1 cellular context compared by ENCODE assay signal in the genomic region with DNA sequence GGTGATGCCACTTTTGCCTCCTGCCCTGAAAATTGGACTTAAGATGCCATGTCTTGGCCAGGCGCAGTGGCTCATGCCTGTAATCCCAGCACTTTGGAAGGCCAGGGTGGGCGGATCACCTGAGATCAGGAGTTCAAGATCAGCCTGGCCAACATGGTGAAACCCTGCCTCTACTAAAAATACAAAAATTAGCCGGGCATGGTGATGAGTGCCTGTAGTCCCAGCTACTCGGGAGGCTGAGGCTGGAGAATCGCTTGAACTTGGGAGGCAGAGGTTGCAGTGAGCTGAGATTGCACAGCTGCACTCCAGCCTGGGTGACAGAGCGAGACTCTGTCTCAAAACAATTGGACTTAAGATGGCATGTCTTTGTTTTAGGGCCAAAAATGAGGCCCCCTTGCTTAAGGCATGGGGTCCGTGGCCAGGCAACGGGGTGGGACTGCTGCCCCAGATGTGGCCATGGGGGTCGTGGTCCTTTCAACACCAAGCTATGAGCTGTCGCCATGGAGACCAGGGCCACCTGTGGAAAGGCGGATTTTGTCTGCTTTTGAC.
TF ChIP-seq lines count a peak whose summit lies in the region.
"Not testable (repeated sequence)": the region's sequence is repeated elsewhere in the genome, so short reads cannot be mapped to it uniquely, and the experiment has no call there.

No MANE protein-coding gene starts in this region.

TF ChIP-seq in K562, 482 proteins besides CTCF, POLR2A, EP300 and RAD21 (continued from another document):
- TF ChIP-seq, protein P1, sequence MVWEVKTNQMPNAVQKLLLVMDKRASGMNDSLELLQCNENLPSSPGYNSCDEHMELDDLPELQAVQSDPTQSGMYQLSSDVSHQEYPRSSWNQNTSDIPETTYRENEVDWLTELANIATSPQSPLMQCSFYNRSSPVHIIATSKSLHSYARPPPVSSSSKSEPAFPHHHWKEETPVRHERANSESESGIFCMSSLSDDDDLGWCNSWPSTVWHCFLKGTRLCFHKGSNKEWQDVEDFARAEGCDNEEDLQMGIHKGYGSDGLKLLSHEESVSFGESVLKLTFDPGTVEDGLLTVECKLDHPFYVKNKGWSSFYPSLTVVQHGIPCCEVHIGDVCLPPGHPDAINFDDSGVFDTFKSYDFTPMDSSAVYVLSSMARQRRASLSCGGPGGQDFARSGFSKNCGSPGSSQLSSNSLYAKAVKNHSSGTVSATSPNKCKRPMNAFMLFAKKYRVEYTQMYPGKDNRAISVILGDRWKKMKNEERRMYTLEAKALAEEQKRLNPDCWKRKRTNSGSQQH (CRISPR knock-in tag; IDR thresholded peaks at IDR 0.05): 0 out of 2 replicates have a peak, but pooled peaks have one; percentile 50
- TF ChIP-seq ZNF76 (CRISPR knock-in tag; IDR thresholded peaks at IDR 0.05; ENCODE audit: borderline replicate concordance): peak; percentile 60
- peak; percentile 20; the same call in 1 of the 2 replicates for TF ChIP-seq ETV1 (tag; conservative IDR thresholded peaks at IDR 0.05; ENCODE audit: low read depth)
- 0 out of 2 replicates have a peak, but pooled peaks have one; percentile 18 for TF ChIP-seq ZNF589 (CRISPR knock-in tag; IDR thresholded peaks at IDR 0.05; ENCODE audit: low read depth)
- peak; percentile 70 for TF ChIP-seq DDX20 (tag; IDR thresholded peaks at IDR 0.05; ENCODE audit: low read depth)
- TF ChIP-seq KLF1 (tag; IDR thresholded peaks at IDR 0.05): peak; percentile 52
- TF ChIP-seq ZFX (CRISPR knock-in tag; IDR thresholded peaks at IDR 0.05): peak; percentile 19
- TF ChIP-seq SMAD3 (CRISPR knock-in tag; conservative IDR thresholded peaks at IDR 0.05): peak; percentile 50; the same call in 1 of the 2 replicates
- peak; percentile 84; the same call in 1 of the 2 replicates for TF ChIP-seq ZNF583 (CRISPR knock-in tag; IDR thresholded peaks at IDR 0.05)
- TF ChIP-seq SRF (CRISPR knock-in tag; IDR thresholded peaks at IDR 0.05): 0 out of 4 replicates have a peak, but pooled peaks of 1 of the 2 experiments have one; percentile 54
- 0 out of 2 replicates have a peak, but pooled peaks have one; percentile 22 for TF ChIP-seq ZNF165 (CRISPR knock-in tag; IDR thresholded peaks at IDR 0.05; ENCODE audit: borderline replicate concordance)
- peak; percentile 82 for TF ChIP-seq ZNF592 (IDR thresholded peaks at IDR 0.05)
- TF ChIP-seq RFX1 (IDR thresholded peaks at IDR 0.05): peak; percentile 84
- TF ChIP-seq GTF2A2 (tag; IDR thresholded peaks at IDR 0.05): peak; percentile 79
- TF ChIP-seq HDAC8 (tag; IDR thresholded peaks at IDR 0.05): peak; percentile 94
- TF ChIP-seq MECOM (CRISPR knock-in tag; IDR thresholded peaks at IDR 0.05): peak; percentile 55
- TF ChIP-seq ZNF695 (CRISPR knock-in tag; IDR thresholded peaks at IDR 0.05): 0 out of 2 replicates have a peak, but pooled peaks have one; percentile 57
- peak; percentile 56 for TF ChIP-seq CXXC5 (CRISPR knock-in tag; IDR thresholded peaks at IDR 0.05)
- peak; percentile 91 for TF ChIP-seq ZNF311 (CRISPR knock-in tag; IDR thresholded peaks at IDR 0.05)
- peak; percentile 84; the same call in 1 of the 2 replicates for TF ChIP-seq ZC3H4 (CRISPR knock-in tag; IDR thresholded peaks at IDR 0.05; ENCODE audit: borderline replicate concordance)
- 0 out of 2 replicates have a peak, but pooled peaks have one; percentile 10 for TF ChIP-seq ZSCAN32 (CRISPR knock-in tag; IDR thresholded peaks at IDR 0.05)
- TF ChIP-seq, protein P2, sequence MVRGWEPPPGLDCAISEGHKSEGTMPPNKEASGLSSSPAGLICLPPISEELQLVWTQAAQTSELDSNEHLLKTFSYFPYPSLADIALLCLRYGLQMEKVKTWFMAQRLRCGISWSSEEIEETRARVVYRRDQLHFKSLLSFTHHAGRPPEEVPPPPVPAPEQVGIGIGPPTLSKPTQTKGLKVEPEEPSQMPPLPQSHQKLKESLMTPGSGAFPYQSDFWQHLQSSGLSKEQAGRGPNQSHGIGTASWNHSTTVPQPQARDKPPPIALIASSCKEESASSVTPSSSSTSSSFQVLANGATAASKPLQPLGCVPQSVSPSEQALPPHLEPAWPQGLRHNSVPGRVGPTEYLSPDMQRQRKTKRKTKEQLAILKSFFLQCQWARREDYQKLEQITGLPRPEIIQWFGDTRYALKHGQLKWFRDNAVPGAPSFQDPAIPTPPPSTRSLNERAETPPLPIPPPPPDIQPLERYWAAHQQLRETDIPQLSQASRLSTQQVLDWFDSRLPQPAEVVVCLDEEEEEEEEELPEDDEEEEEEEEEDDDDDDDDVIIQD (CRISPR knock-in tag; IDR thresholded peaks at IDR 0.05): peak; percentile 75; the same call in 1 of the 2 replicates
- TF ChIP-seq NR2C1 (IDR thresholded peaks at IDR 0.05); MYC (IDR thresholded peaks at IDR 0.05; ENCODE audit: low read depth, low read length); NR2C2 (tag; IDR thresholded peaks at IDR 0.05): not testable (repeated sequence)
- peak; percentile 65; the same call in 1 of the 2 replicates for TF ChIP-seq NR2C1 (tag; IDR thresholded peaks at IDR 0.05)
- TF ChIP-seq POLR2B (IDR thresholded peaks at IDR 0.05; ENCODE audit: low read depth, partially characterized antibody): peak; percentile 43
- TF ChIP-seq, protein P3, sequence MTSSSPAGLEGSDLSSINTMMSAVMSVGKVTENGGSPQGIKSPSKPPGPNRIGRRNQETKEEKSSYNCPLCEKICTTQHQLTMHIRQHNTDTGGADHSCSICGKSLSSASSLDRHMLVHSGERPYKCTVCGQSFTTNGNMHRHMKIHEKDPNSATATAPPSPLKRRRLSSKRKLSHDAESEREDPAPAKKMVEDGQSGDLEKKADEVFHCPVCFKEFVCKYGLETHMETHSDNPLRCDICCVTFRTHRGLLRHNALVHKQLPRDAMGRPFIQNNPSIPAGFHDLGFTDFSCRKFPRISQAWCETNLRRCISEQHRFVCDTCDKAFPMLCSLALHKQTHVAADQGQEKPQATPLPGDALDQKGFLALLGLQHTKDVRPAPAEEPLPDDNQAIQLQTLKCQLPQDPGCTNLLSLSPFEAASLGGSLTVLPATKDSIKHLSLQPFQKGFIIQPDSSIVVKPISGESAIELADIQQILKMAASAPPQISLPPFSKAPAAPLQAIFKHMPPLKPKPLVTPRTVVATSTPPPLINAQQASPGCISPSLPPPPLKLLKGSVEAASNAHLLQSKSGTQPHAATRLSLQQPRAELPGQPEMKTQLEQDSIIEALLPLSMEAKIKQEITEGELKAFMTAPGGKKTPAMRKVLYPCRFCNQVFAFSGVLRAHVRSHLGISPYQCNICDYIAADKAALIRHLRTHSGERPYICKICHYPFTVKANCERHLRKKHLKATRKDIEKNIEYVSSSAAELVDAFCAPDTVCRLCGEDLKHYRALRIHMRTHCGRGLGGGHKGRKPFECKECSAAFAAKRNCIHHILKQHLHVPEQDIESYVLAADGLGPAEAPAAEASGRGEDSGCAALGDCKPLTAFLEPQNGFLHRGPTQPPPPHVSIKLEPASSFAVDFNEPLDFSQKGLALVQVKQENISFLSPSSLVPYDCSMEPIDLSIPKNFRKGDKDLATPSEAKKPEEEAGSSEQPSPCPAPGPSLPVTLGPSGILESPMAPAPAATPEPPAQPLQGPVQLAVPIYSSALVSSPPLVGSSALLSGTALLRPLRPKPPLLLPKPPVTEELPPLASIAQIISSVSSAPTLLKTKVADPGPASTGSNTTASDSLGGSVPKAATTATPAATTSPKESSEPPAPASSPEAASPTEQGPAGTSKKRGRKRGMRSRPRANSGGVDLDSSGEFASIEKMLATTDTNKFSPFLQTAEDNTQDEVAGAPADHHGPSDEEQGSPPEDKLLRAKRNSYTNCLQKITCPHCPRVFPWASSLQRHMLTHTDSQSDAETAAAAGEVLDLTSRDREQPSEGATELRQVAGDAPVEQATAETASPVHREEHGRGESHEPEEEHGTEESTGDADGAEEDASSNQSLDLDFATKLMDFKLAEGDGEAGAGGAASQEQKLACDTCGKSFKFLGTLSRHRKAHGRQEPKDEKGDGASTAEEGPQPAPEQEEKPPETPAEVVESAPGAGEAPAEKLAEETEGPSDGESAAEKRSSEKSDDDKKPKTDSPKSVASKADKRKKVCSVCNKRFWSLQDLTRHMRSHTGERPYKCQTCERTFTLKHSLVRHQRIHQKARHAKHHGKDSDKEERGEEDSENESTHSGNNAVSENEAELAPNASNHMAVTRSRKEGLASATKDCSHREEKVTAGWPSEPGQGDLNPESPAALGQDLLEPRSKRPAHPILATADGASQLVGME (CRISPR knock-in tag; IDR thresholded peaks at IDR 0.05): peak; percentile 37; the same call in 1 of the 2 replicates
- 0 out of 2 replicates have a peak, but pooled peaks have one; percentile 55 for TF ChIP-seq ZNF41 (CRISPR knock-in tag; conservative IDR thresholded peaks at IDR 0.05)
- TF ChIP-seq, protein P4, sequence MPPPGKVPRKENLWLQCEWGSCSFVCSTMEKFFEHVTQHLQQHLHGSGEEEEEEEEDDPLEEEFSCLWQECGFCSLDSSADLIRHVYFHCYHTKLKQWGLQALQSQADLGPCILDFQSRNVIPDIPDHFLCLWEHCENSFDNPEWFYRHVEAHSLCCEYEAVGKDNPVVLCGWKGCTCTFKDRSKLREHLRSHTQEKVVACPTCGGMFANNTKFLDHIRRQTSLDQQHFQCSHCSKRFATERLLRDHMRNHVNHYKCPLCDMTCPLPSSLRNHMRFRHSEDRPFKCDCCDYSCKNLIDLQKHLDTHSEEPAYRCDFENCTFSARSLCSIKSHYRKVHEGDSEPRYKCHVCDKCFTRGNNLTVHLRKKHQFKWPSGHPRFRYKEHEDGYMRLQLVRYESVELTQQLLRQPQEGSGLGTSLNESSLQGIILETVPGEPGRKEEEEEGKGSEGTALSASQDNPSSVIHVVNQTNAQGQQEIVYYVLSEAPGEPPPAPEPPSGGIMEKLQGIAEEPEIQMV (tag; conservative IDR thresholded peaks at IDR 0.05; ENCODE audit: low read depth): peak; percentile 37; the same call in 1 of the 2 replicates
- peak; percentile 66; the same call in 1 of the 2 replicates for TF ChIP-seq ZNF449 (CRISPR knock-in tag; IDR thresholded peaks at IDR 0.05)
- TF ChIP-seq DMBX1 (CRISPR knock-in tag; IDR thresholded peaks at IDR 0.05; ENCODE audit: borderline replicate concordance): peak; percentile 95
- TF ChIP-seq SMAD4 (CRISPR knock-in tag; conservative IDR thresholded peaks at IDR 0.05): peak; percentile 81
- 0 out of 2 replicates have a peak, but pooled peaks have one; percentile 49 for TF ChIP-seq GTF2E2 (tag; IDR thresholded peaks at IDR 0.05)
- TF ChIP-seq, protein P5, sequence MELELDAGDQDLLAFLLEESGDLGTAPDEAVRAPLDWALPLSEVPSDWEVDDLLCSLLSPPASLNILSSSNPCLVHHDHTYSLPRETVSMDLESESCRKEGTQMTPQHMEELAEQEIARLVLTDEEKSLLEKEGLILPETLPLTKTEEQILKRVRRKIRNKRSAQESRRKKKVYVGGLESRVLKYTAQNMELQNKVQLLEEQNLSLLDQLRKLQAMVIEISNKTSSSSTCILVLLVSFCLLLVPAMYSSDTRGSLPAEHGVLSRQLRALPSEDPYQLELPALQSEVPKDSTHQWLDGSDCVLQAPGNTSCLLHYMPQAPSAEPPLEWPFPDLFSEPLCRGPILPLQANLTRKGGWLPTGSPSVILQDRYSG (tag; conservative IDR thresholded peaks at IDR 0.05; ENCODE audit: low read depth): peak; percentile 79; the same call in 1 of the 2 replicates
- peak; percentile 38 for TF ChIP-seq GABPB1 (CRISPR knock-in tag; IDR thresholded peaks at IDR 0.05)
- peak; percentile 58; the same call in 1 of the 2 replicates for TF ChIP-seq MYC (CRISPR knock-in tag; IDR thresholded peaks at IDR 0.05; ENCODE audit: borderline replicate concordance, low read depth)
- TF ChIP-seq, protein P6, sequence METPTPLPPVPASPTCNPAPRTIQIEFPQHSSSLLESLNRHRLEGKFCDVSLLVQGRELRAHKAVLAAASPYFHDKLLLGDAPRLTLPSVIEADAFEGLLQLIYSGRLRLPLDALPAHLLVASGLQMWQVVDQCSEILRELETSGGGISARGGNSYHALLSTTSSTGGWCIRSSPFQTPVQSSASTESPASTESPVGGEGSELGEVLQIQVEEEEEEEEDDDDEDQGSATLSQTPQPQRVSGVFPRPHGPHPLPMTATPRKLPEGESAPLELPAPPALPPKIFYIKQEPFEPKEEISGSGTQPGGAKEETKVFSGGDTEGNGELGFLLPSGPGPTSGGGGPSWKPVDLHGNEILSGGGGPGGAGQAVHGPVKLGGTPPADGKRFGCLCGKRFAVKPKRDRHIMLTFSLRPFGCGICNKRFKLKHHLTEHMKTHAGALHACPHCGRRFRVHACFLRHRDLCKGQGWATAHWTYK (CRISPR knock-in tag; IDR thresholded peaks at IDR 0.05): peak; percentile 85; the same call in 1 of the 2 replicates
- TF ChIP-seq NFRKB (IDR thresholded peaks at IDR 0.05; ENCODE audit: low read depth): peak; percentile 78
- TF ChIP-seq NR2C2 (CRISPR knock-in tag; IDR thresholded peaks at IDR 0.05): 0 out of 2 replicates have a peak, but pooled peaks have one; percentile 17
- peak; percentile 74 for TF ChIP-seq POLR2G (IDR thresholded peaks at IDR 0.05; ENCODE audit: low read depth, low read length)
